In genomic region chr12:28027947-28028724, GRCh38 we compare ENCODE assay signal across 18 cellular contexts. TPM values are rescaled to one million over a fixed set of nuclear protein-coding genes. Genes with fewer than 3 reads are reported as not detected.
DNase-seq lines count a peak whose midpoint lies in the region; ATAC-seq, FAIRE-seq and TF ChIP-seq lines count a peak whose summit lies in the region.
"Had no signal": no experiment of that assay in that cellular context is flagged by ENCODE, and none has a peak within 500 bp of the region (broad histone marks: within the 10 kb centered on the region; RNA-seq: fewer than 3 reads in every experiment).

No MANE protein-coding gene starts in this region.

- WGBS in A549 (ENCODE audit: missing lambda C conversion rate), result 73% methylated on average over 11 of the region's 11 CpGs

- POLR2A ChIA-PET in A549 (lab: Yijun Ruan, JAX), result no interaction called here
- POLR2A ChIA-PET in HCT116 (lab: Charles Lee), result no interaction called here

- TF ChIP-seq POLR2A in A549 (IDR thresholded peaks at IDR 0.05; ENCODE audit: low read length), result no peak
- TF ChIP-seq POLR2A in HCT116 (IDR thresholded peaks at IDR 0.05; ENCODE audit: borderline replicate concordance, extremely low read depth, insufficient read depth, insufficient read length), result no peak

- no peaks in the 10 kb centered on the region for H3K27me3 ChIP-seq in HCT116 (ENCODE audit: insufficient read depth, low read length)
- H3K27me3 ChIP-seq in SJCRH30, result no peaks in the 10 kb centered on the region
- H3K27me3 ChIP-seq: ascending aorta, colonic mucosa, MG63 had no signal

- no peak for ATAC-seq in A549
- no peak for ATAC-seq in HCT116
- ATAC-seq in GM21717 (IDR thresholded peaks at IDR 0.05; ENCODE audit: unreplicated experiment), result no peak
- ATAC-seq in GM21786 (IDR thresholded peaks at IDR 0.05; ENCODE audit: unreplicated experiment), result no peak

- H3K4me1 ChIP-seq in A549 (peaks cover 40% of the 10 kb centered on the region), HCT116 (ENCODE audit: control insufficient read depth in 1 of 2, insufficient read depth in 2 of 2, low read length in 2 of 2) (peaks cover 0 to 31% of the 10 kb centered on the region in 2 experiments; a peak in 2 of 4 replicates), SJCRH30 (peaks cover 43% of the 10 kb centered on the region)
- H3K4me1 ChIP-seq: ascending aorta, colonic mucosa had no signal

- H3K9ac ChIP-seq in HCT116 (ENCODE audit: low read length), result no peak overlapping the region

- no peak for TF ChIP-seq EP300 in A549 (IDR thresholded peaks at IDR 0.05)

- BruUV-seq in HCT116 (replicated peaks; lab: Mats Ljungman, UMichigan), result no TSS peak

- H3K36me3 ChIP-seq in HCT116 (ENCODE audit: control insufficient read depth in 1 of 2, insufficient read depth in 2 of 2, low read length in 2 of 2) (no peaks in the 10 kb centered on the region), SJCRH30 (no peaks in the 10 kb centered on the region)
- H3K36me3 ChIP-seq: ascending aorta, colonic mucosa, MG63 had no signal

- no peak for TF ChIP-seq CTCF in A549 (IDR thresholded peaks at IDR 0.05)
- TF ChIP-seq CTCF in HCT116 (IDR thresholded peaks at IDR 0.05 in 2 of 3, conservative IDR thresholded peaks at IDR 0.05 in 1 of 3; ENCODE audit: borderline replicate concordance in 1 of 3, insufficient read depth in 1 of 3, low read depth in 2 of 3, low read length in 2 of 3), result no peak

- H2AFZ ChIP-seq in HCT116 (ENCODE audit: low read depth, low read length, poor library complexity, severe bottlenecking), result peak overlapping the region; percentile 31

- no peak for FAIRE-seq in A549 (lab: Jason Lieb, UNC)

- RAD21 ChIA-PET in HCT116 (lab: Charles Lee; ENCODE audit: low non-redundant PET in 1 of 2, low total read pairs in 2 of 2, uncharacterized antibody in 2 of 2, unreplicated experiment in 2 of 2), result no interaction called here

- intact Hi-C loops in HCT116 (cut with micrococcal nuclease), result no loop called here

- CTCF ChIA-PET in A549 (lab: Yijun Ruan, JAX) (interaction anchor here (0.6 to 1.4 kb wide), 4 partner anchors 14 to 145 kb away, joined by 3 to 4 read pairs (median 3); no protein-coding TSS in a partner anchor), HCT116 (lab: Charles Lee) (no interaction called here)

- TF ChIP-seq RAD21 in A549 (conservative IDR thresholded peaks at IDR 0.05 in 1 of 2, IDR thresholded peaks at IDR 0.05 in 1 of 2) (no peak), HCT116 (IDR thresholded peaks at IDR 0.05; ENCODE audit: low read depth) (no peak)

- H3K4me3 ChIP-seq in A549, result no peak overlapping the region
- no peak overlapping the region for H3K4me3 ChIP-seq in HCT116 (replicated peaks in 1 of 2; ENCODE audit: low read depth in 1 of 2, low read length in 2 of 2)
- H3K4me3 ChIP-seq in SJCRH30, result no peak overlapping the region
- H3K4me3 ChIP-seq: ascending aorta, colonic mucosa, MG63 had no signal

- DNase-seq in A549 (ENCODE audit: low read depth in 1 of 2, low spot score in 1 of 2) (no peak), HCT116 (ENCODE audit: low read depth, low spot score) (no peak), SJCRH30 (peak in 1 of 2 experiments; percentile 34), epithelial cell of prostate (ENCODE audit: low read depth, low spot score) (no peak), NK-92 (lab: John Stamatoyannopoulos, UW; ENCODE audit: unreplicated experiment) (no peak), activated gamma-delta T cell (lab: John Stamatoyannopoulos, UW) (no peak)
- DNase-seq: activated CD4-positive, alpha-beta T cell treated with anti-CD3 and anti-CD28 coated beads for 1 hour; CD8-positive, alpha-beta memory T cell; colonic mucosa; mesendoderm; MG63; NCI-H2029; NCI-H526 treated with DMSO at 0.1 percent for 48 hours; nephron progenitor cell; stimulated activated CD4-positive, alpha-beta T cell treated with anti-CD3 and anti-CD28 coated beads, Interleukin-15, amount 100 ng/mL, for 24 hours had no signal

- H3K4me2 ChIP-seq in A549 (no peak overlapping the region), HCT116 (ENCODE audit: low read length) (0 out of 2 replicates have a peak overlapping the region, but pooled peaks have one; percentile 8)

- H4K20me1 ChIP-seq in HCT116 (ENCODE audit: insufficient read depth), result no peaks in the 10 kb centered on the region

- no peaks in the 10 kb centered on the region for H3K9me2 ChIP-seq in HCT116 (ENCODE audit: insufficient read depth)

- H3K9me3 ChIP-seq in A549 (0 out of 3 replicates have a peak, but pooled peaks cover 5% of the 10 kb centered on the region), HCT116 (ENCODE audit: control insufficient read depth in 1 of 2, insufficient read depth in 1 of 2, low read depth in 1 of 2, low read length in 2 of 2) (no peaks in the 10 kb centered on the region), SJCRH30 (replicated peaks) (no peaks in the 10 kb centered on the region)
- H3K9me3 ChIP-seq: ascending aorta, colonic mucosa had no signal

- peak overlapping the region; percentile 41 to 90; a peak in 4 of 6 replicates for H3K27ac ChIP-seq in A549
- H3K27ac ChIP-seq in HCT116 (ENCODE audit: low read depth, low read length), result no peak overlapping the region
- H3K27ac ChIP-seq in SJCRH30, result peak overlapping the region; percentile 85
- H3K27ac ChIP-seq in epithelial cell of prostate, result peak overlapping the region; percentile 97
- H3K27ac ChIP-seq: ascending aorta, colonic mucosa had no signal

- H3K79me2 ChIP-seq in HCT116 (ENCODE audit: insufficient read depth, low read length), result no peaks in the 10 kb centered on the region

TF ChIP-seq in A549, 52 proteins besides CTCF, POLR2A, EP300 and RAD21:
- no peak for TF ChIP-seq PHF8 (IDR thresholded peaks at IDR 0.05; ENCODE audit: borderline replicate concordance, low read depth)
- TF ChIP-seq BCL3 (IDR thresholded peaks at IDR 0.05), result no peak
- TF ChIP-seq GATA3 (IDR thresholded peaks at IDR 0.05; ENCODE audit: borderline replicate concordance), result no peak

TF ChIP-seq in HCT116, 20 proteins besides CTCF, POLR2A, EP300 and RAD21:
- TF ChIP-seq EZH2phosphoT487 (IDR thresholded peaks at IDR 0.05; ENCODE audit: borderline replicate concordance) (no peak), POLR2AphosphoS5 (IDR thresholded peaks at IDR 0.05; ENCODE audit: low read depth, low read length) (no peak), ZNF274 (IDR thresholded peaks at IDR 0.05; ENCODE audit: low read depth, low read length) (no peak), YY1 (IDR thresholded peaks at IDR 0.05; ENCODE audit: extremely low read depth, insufficient replicate concordance, low read depth, low read length) (no peak), SIN3A (IDR thresholded peaks at IDR 0.05; ENCODE audit: low read depth) (no peak), SRF (IDR thresholded peaks at IDR 0.05; ENCODE audit: low read depth) (no peak)

RNA-seq across cellular contexts. Expression of gene PTHLH, which starts 55.6 kb away (rescaled TPM):
- polyA plus RNA-seq in A549 (2011; rRNA removed) (25.7 and 27.9 TPM in 2 replicates), A549 (2017; fragmentation: RNase III; extraction: RNeasy Plus Mini Kit Qiagen cat#74134 plus additional on column Dnase treatment) (7.7 to 13.4 TPM (median 10.9 TPM) in 3 replicates)
- 23.9 and 24.1 TPM in 2 replicates for polyA plus RNA-seq in A549 (2012; cell fraction: cytosol; rRNA removed)
- 35.0 and 41.7 TPM in 2 replicates for polyA plus RNA-seq in A549 (2012; cell fraction: nucleus; rRNA removed)
- 11.5 and 12.7 TPM in 2 replicates for polyA minus RNA-seq in A549 (2011; rRNA and poly(A)+ RNA removed)
- total RNA-seq in HCT116 (2021; ENCODE audit: unreplicated experiment), result not detected
- 0.05 and 0.14 TPM in 2 replicates for polyA plus RNA-seq in HCT116 (2012)
- 3.5 and 3.6 TPM in 2 replicates for total RNA-seq in SJCRH30 (2014; rRNA removed; shearing (Covaris generic))
- total RNA-seq: ascending aorta had no signal
- polyA plus RNA-seq: CD8-positive, alpha-beta memory T cell had no signal
